Comparison of ENCODE assay signal across 23 cellular contexts in the genomic region with DNA sequence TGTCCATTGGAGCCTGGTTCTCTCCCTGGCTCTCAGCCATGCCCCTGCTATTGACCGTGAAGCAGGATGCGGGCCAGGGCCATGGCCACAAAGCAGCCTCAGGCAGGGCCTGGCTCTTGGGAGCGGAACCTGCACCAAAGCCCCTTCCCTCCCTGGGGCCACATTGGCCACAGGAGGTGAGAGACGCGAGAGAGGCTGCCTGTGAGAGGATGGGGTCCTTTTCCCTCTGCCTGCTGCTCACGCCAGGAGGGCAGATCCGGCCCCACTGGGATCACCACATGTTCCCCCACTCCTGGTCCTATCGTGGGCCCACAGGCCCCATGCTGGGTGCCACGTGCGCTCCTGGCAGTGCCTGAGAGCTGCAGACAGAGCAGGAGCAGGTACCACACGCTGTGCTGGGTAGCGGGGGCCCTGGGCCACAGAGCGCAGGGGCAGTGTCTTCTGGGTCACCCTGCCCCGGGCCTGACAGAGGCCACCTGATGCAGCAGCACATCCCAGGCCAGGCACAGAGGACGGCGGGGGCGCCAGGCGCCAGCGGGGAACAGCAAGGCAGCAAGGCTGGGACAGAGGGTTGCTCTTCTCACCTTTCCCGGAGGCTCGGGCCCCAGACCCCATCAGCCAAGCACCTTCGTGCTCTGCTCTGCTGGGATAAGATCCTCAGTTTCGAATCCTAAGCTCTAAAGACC. TPM values are rescaled to one million over a fixed set of nuclear protein-coding genes. Genes with fewer than 3 reads are reported as not detected.
DNase-seq lines count a peak whose midpoint lies in the region; ATAC-seq, FAIRE-seq and TF ChIP-seq lines count a peak whose summit lies in the region.
"Had no signal": no experiment of that assay in that cellular context is flagged by ENCODE, and none has a peak within 500 bp of the region (broad histone marks: within the 10 kb centered on the region; RNA-seq: fewer than 3 reads in every experiment).

No MANE protein-coding gene starts in this region.

- H3K9me3 Mint-ChIP-seq in natural killer cell treated with Interleukin-12 subunit alpha and Interleukin-12 subunit beta and Interleukin-15 and Interleukin-18, amount 100 ng/mL, for 72 hours: no peaks in the 10 kb centered on the region
- no peaks in the 10 kb centered on the region for H3K9me3 Mint-ChIP-seq in natural killer cell
- H3K9me3 Mint-ChIP-seq: IgD-negative memory B cell had no signal

- H3K79me2 ChIP-seq in osteoblast (ENCODE audit: insufficient read depth, low read length): peaks cover 13% of the 10 kb centered on the region

- H4K20me1 ChIP-seq in osteoblast (ENCODE audit: insufficient read depth, low read length): no peaks in the 10 kb centered on the region

- H3K9me3 ChIP-seq in kidney (ENCODE audit: control insufficient read depth in 1 of 2, low read length in 2 of 2): no peaks in the 10 kb centered on the region
- no peaks in the 10 kb centered on the region for H3K9me3 ChIP-seq in osteoblast (ENCODE audit: low read depth, low read length)
- no peaks in the 10 kb centered on the region for H3K9me3 ChIP-seq in esophagus muscularis mucosa
- H3K9me3 ChIP-seq: A549 had no signal

- no peak for TF ChIP-seq EP300 in esophagus muscularis mucosa (IDR thresholded peaks at IDR 0.05)

- H3K36me3 ChIP-seq in kidney (ENCODE audit: control insufficient read depth in 1 of 2, insufficient read depth in 2 of 2, low read length in 2 of 2): peaks cover 4 to 6% of the 10 kb centered on the region in 2 donors
- peaks cover 42% of the 10 kb centered on the region for H3K36me3 ChIP-seq in osteoblast (ENCODE audit: insufficient read depth, low read length)
- peaks cover 18 to 100% (median 93%) of the 10 kb centered on the region in 4 donors for H3K36me3 ChIP-seq in esophagus muscularis mucosa

- 87% methylated on average over 21 of the region's 23 CpGs for WGBS in esophagus muscularis mucosa

- ATAC-seq in natural killer cell treated with Interleukin-12 subunit alpha and Interleukin-12 subunit beta and Interleukin-15 and Interleukin-18, amount 100 ng/mL, for 72 hours: no peak
- ATAC-seq in natural killer cell (no peak), HG02870 (IDR thresholded peaks at IDR 0.05; ENCODE audit: unreplicated experiment) (no peak)
- ATAC-seq: A549, Panc1 had no signal

- H2AFZ ChIP-seq in osteoblast (ENCODE audit: low read length): no peak overlapping the region

- no peak for FAIRE-seq in kidney (lab: Jason Lieb, UNC)
- FAIRE-seq: A549, HTR-8/SVneo had no signal

- intact Hi-C loops in natural killer cell (cut with micrococcal nuclease) (no loop called here), kidney (cut with DNase I) (no loop called here), esophagus muscularis mucosa (cut with DNase I) (loop anchor here (5.0 kb wide), 1 partner anchor 72 kb away; the partner anchor contains the start of gene UBALD1)

- H3K27ac ChIP-seq in kidney (ENCODE audit: low read depth in 2 of 2, low read length in 2 of 2): no peak overlapping the region
- H3K27ac ChIP-seq in osteoblast (ENCODE audit: low read depth, low read length): no peak overlapping the region
- H3K27ac ChIP-seq in esophagus muscularis mucosa (replicated peaks in 1 of 4): peak overlapping the region in 1 of 4 donors; percentile 64
- H3K27ac ChIP-seq: A549 had no signal

- no peak overlapping the region for H3K9ac ChIP-seq in kidney (ENCODE audit: low read length in 2 of 2)

- H3K4me3 ChIP-seq in kidney (ENCODE audit: low read length in 2 of 2) (no peak overlapping the region), osteoblast (ENCODE audit: insufficient read depth, low read length) (no peak overlapping the region), esophagus muscularis mucosa (no peak overlapping the region)
- H3K4me3 ChIP-seq: A549 had no signal

- no peak for TF ChIP-seq POLR2A in esophagus muscularis mucosa (IDR thresholded peaks at IDR 0.05; ENCODE audit: low read depth)

- H3K27me3 ChIP-seq in osteoblast (ENCODE audit: insufficient read depth, low read length) (no peaks in the 10 kb centered on the region), esophagus muscularis mucosa (no peaks in the 10 kb centered on the region)

- DNase-seq in natural killer cell treated with Interleukin-12 subunit alpha and Interleukin-12 subunit beta and Interleukin-15 and Interleukin-18, amount 100 ng/mL, for 72 hours (ENCODE audit: low spot score): peak; percentile 46
- DNase-seq in natural killer cell: no peak
- peak; percentile 75 for DNase-seq in kidney
- peak; percentile 50 for DNase-seq in osteoblast (ENCODE audit: insufficient read length, low spot score, missing footprints)
- no peak for DNase-seq in glomerular visceral epithelial cell (ENCODE audit: extremely low spot score)
- no peak for DNase-seq in esophagus muscularis mucosa (ENCODE audit: extremely low spot score)
- DNase-seq: DMS79; H7; Karpas-422; NCI-H1694; NCI-H2081; NCI-H2171; NCI-H345; NCI-H524; NCI-H774; NK-92 treated with Interleukin-12 subunit alpha and Interleukin-12 subunit beta, amount 100 ng/mL, for 24 hours had no signal

- no peak overlapping the region for H3K27ac Mint-ChIP-seq in natural killer cell treated with Interleukin-12 subunit alpha and Interleukin-12 subunit beta and Interleukin-15 and Interleukin-18, amount 100 ng/mL, for 72 hours
- no peak overlapping the region for H3K27ac Mint-ChIP-seq in natural killer cell
- H3K27ac Mint-ChIP-seq: B cell had no signal

- H3K4me2 ChIP-seq in osteoblast (ENCODE audit: insufficient read depth, low read length): no peak overlapping the region
- H3K4me2 ChIP-seq: A549 had no signal

- no peaks in the 10 kb centered on the region for H3K27me3 Mint-ChIP-seq in natural killer cell treated with Interleukin-12 subunit alpha and Interleukin-12 subunit beta and Interleukin-15 and Interleukin-18, amount 100 ng/mL, for 72 hours
- no peaks in the 10 kb centered on the region for H3K27me3 Mint-ChIP-seq in natural killer cell (ENCODE audit: low read depth in 2 of 2)
- H3K27me3 Mint-ChIP-seq: B cell, IgD-negative memory B cell had no signal

- TF ChIP-seq CTCF in natural killer cell (IDR thresholded peaks at IDR 0.05): no peak
- no peak for TF ChIP-seq CTCF in kidney (IDR thresholded peaks at IDR 0.05; ENCODE audit: borderline replicate concordance, extremely low read depth, insufficient read depth)
- TF ChIP-seq CTCF in osteoblast (IDR thresholded peaks at IDR 0.05; ENCODE audit: extremely low read depth, low read depth, low read length): no peak
- no peak for TF ChIP-seq CTCF in esophagus muscularis mucosa (IDR thresholded peaks at IDR 0.05)

- H3K4me1 ChIP-seq in kidney (ENCODE audit: control insufficient read depth in 1 of 2, insufficient read depth in 1 of 2, low read depth in 1 of 2, low read length in 2 of 2): peaks cover under 1 to 5% of the 10 kb centered on the region in 2 donors
- peaks cover 4% of the 10 kb centered on the region for H3K4me1 ChIP-seq in osteoblast (ENCODE audit: insufficient read depth, low read length)
- peaks cover 14 to 41% (median 31%) of the 10 kb centered on the region in 4 donors for H3K4me1 ChIP-seq in esophagus muscularis mucosa
- H3K4me1 ChIP-seq: A549 had no signal

- no peak overlapping the region for H3K4me3 Mint-ChIP-seq in natural killer cell treated with Interleukin-12 subunit alpha and Interleukin-12 subunit beta and Interleukin-15 and Interleukin-18, amount 100 ng/mL, for 72 hours
- no peak overlapping the region for H3K4me3 Mint-ChIP-seq in natural killer cell
- H3K4me3 Mint-ChIP-seq: B cell, CD14-positive monocyte, IgD-negative memory B cell had no signal

- no peaks in the 10 kb centered on the region for H3K4me1 Mint-ChIP-seq in natural killer cell treated with Interleukin-12 subunit alpha and Interleukin-12 subunit beta and Interleukin-15 and Interleukin-18, amount 100 ng/mL, for 72 hours (ENCODE audit: low read depth in 2 of 2)
- peaks cover 0 to 9% of the 10 kb centered on the region in 2 donors for H3K4me1 Mint-ChIP-seq in natural killer cell
- H3K4me1 Mint-ChIP-seq: B cell, IgD-negative memory B cell had no signal

- H3K36me3 Mint-ChIP-seq in natural killer cell treated with Interleukin-12 subunit alpha and Interleukin-12 subunit beta and Interleukin-15 and Interleukin-18, amount 100 ng/mL, for 72 hours: no peaks in the 10 kb centered on the region
- no peaks in the 10 kb centered on the region for H3K36me3 Mint-ChIP-seq in natural killer cell
- H3K36me3 Mint-ChIP-seq: IgD-negative memory B cell had no signal

RNA-seq across cellular contexts. Expression of gene NUDT16L1, which starts 9.2 kb away (rescaled TPM):
- 10 to 100 TPM; 37.3 to 57.0 TPM for total RNA-seq in natural killer cell treated with Interleukin-12 subunit alpha and Interleukin-12 subunit beta and Interleukin-15 and Interleukin-18, amount 100 ng/mL, for 72 hours
- total RNA-seq in natural killer cell (10 to 100 TPM; 30.8 to 39.1 (median 35.0) TPM), kidney (30.6 TPM), osteoblast (15.0 and 18.1 TPM in 2 replicates), esophagus muscularis mucosa (10 to 100 TPM; 18.1 to 33.9 (median 24.6) TPM)
- polyA plus RNA-seq in kidney (ENCODE audit: insufficient read depth, low read depth, low replicate concordance): 69.4 TPM

RNA-seq across cellular contexts. Expression of gene ANKS3, which starts 49.9 kb away (rescaled TPM):
- total RNA-seq in natural killer cell treated with Interleukin-12 subunit alpha and Interleukin-12 subunit beta and Interleukin-15 and Interleukin-18, amount 100 ng/mL, for 72 hours: 10 to 100 TPM; 19.0 to 39.1 TPM
- total RNA-seq in natural killer cell: 10 to 100 TPM; 19.7 to 20.8 (median 20.5) TPM
- 27.6 TPM for total RNA-seq in kidney
- polyA plus RNA-seq in kidney (ENCODE audit: insufficient read depth, low read depth, low replicate concordance): 20.7 TPM
- total RNA-seq in osteoblast: 31.2 and 39.4 TPM in 2 replicates
- total RNA-seq in esophagus muscularis mucosa: 10 to 100 TPM; 17.0 to 29.0 (median 24.7) TPM

RNA-seq across cellular contexts. Expression of gene DNAAF8, which starts 50.2 kb away (rescaled TPM):
- total RNA-seq in natural killer cell treated with Interleukin-12 subunit alpha and Interleukin-12 subunit beta and Interleukin-15 and Interleukin-18, amount 100 ng/mL, for 72 hours: under 1 TPM in 1 of 2 donors, not detected in 1; 0.53 TPM
- total RNA-seq in natural killer cell: under 1 TPM in 1 of 3 donors, not detected in 2; 0.54 TPM
- 1.8 TPM for total RNA-seq in kidney
- 4.0 TPM for polyA plus RNA-seq in kidney (ENCODE audit: insufficient read depth, low read depth, low replicate concordance)
- total RNA-seq in osteoblast: 1.1 and 2.7 TPM in 2 replicates
- 1 to 10 TPM in 2 of 4 donors, under 1 TPM in 2; 0.42 to 1.7 (median 0.94) TPM for total RNA-seq in esophagus muscularis mucosa

RNA-seq across cellular contexts. Expression of gene MGRN1, which starts 59.5 kb away (rescaled TPM):
- total RNA-seq in natural killer cell treated with Interleukin-12 subunit alpha and Interleukin-12 subunit beta and Interleukin-15 and Interleukin-18, amount 100 ng/mL, for 72 hours: 100 to 1,000 TPM in 1 of 2 donors, 10 to 100 TPM in 1; 86.9 to 105 TPM
- total RNA-seq in natural killer cell (100 to 1,000 TPM; 102 to 106 (median 105) TPM), kidney (90.8 TPM), osteoblast (41.5 and 46.7 TPM in 2 replicates), esophagus muscularis mucosa (10 to 100 TPM; 40.3 to 75.6 (median 48.5) TPM)
- polyA plus RNA-seq in kidney (ENCODE audit: insufficient read depth, low read depth, low replicate concordance): 19.7 TPM

Comparison
In these comparisons a context has a peak if more than half of its experiments do, and no peak if none do; other contexts are left out.
1. DNase-seq: peak in natural killer cell treated with Interleukin-12 subunit alpha and Interleukin-12 subunit beta and Interleukin-15 and Interleukin-18, amount 100 ng/mL, for 72 hours (single experiment), kidney (single experiment) and osteoblast (single experiment); none in natural killer cell (single experiment), glomerular visceral epithelial cell (single experiment) and esophagus muscularis mucosa (single experiment).